10 cellular contexts compared by ENCODE assay signal in genomic region chr1:165898837-165899236, GRCh38.
A peak's percentile ranks its signal among the peaks of the same experiment; 100 is the strongest.
DNase-seq lines count a peak whose midpoint lies in the region; ATAC-seq and TF ChIP-seq lines count a peak whose summit lies in the region.
"Had no signal": no experiment of that assay in that cellular context is flagged by ENCODE, and none has a peak within 500 bp of the region (broad histone marks: within the 10 kb centered on the region; RNA-seq: fewer than 3 reads in every experiment).

No MANE protein-coding gene starts in this region.

- DNase-seq in ACHN (peak; percentile 97), NCI-H226 (peak; percentile 97), epithelial cell of esophagus (ENCODE audit: low read depth) (peak; percentile 96), HUDEP-2 (lab: John Stamatoyannopoulos, UW; ENCODE audit: unreplicated experiment in 76 of 76) (no peak), tibial nerve (ENCODE audit: low spot score in 2 of 2) (no peak)
- DNase-seq: adrenal gland had no signal

- no peak overlapping the region for H3K4me3 Mint-ChIP-seq in stimulated activated memory B cell treated with anti-CD40 and anti-IgM and Interleukin-4, amounts not matched to agents 10 μg/mL and 1 μg/mL and 100 μg/mL, for 72 hours
- H3K4me3 Mint-ChIP-seq: WTC11 had no signal

- TF ChIP-seq EP300 in tibial nerve (IDR thresholded peaks at IDR 0.05): no peak

- TF ChIP-seq POLR2A in tibial nerve (IDR thresholded peaks at IDR 0.05): no peak

- no peak for ATAC-seq in GM18519 (IDR thresholded peaks at IDR 0.05; ENCODE audit: low FRiP score, unreplicated experiment)
- no peak for ATAC-seq in stimulated activated memory B cell treated with anti-CD40 and anti-IgM and Interleukin-4, amounts not matched to agents 10 μg/mL and 1 μg/mL and 100 μg/mL, for 72 hours
- ATAC-seq: WTC11 had no signal

- H3K36me3 Mint-ChIP-seq in stimulated activated memory B cell treated with anti-CD40 and anti-IgM and Interleukin-4, amounts not matched to agents 10 μg/mL and 1 μg/mL and 100 μg/mL, for 72 hours: peaks cover 77% of the 10 kb centered on the region

- H3K4me3 ChIP-seq in epithelial cell of esophagus (ENCODE audit: low read length) (no peak overlapping the region), mesodermal cell (ENCODE audit: extremely low read depth, insufficient read depth, low read length, poor library complexity, severe bottlenecking) (no peak overlapping the region), tibial nerve (no peak overlapping the region)
- H3K4me3 ChIP-seq: adrenal gland had no signal

- H3K9me3 ChIP-seq in mesodermal cell (ENCODE audit: control insufficient read depth, low read length) (no peaks in the 10 kb centered on the region), tibial nerve (no peaks in the 10 kb centered on the region)
- H3K9me3 ChIP-seq: adrenal gland had no signal

- H3K27ac ChIP-seq in mesodermal cell (ENCODE audit: low read depth, low read length, severe bottlenecking) (peak overlapping the region; percentile 79), tibial nerve (peak overlapping the region in 2 of 4 donors; percentile 78 to 86)
- H3K27ac ChIP-seq: adrenal gland had no signal

- in situ Hi-C loops in ACHN (cut with HindIII; ENCODE audit: low pct_ligation_motif_present, low pct_unique_long_range_greater_than_20kb, low sequenced_read_pairs): no loop called here

- H3K27me3 Mint-ChIP-seq in stimulated activated memory B cell treated with anti-CD40 and anti-IgM and Interleukin-4, amounts not matched to agents 10 μg/mL and 1 μg/mL and 100 μg/mL, for 72 hours: no peaks in the 10 kb centered on the region

- H3K27me3 ChIP-seq in tibial nerve: no peaks in the 10 kb centered on the region
- H3K27me3 ChIP-seq: adrenal gland had no signal

- no peak overlapping the region for H3K27ac Mint-ChIP-seq in stimulated activated memory B cell treated with anti-CD40 and anti-IgM and Interleukin-4, amounts not matched to agents 10 μg/mL and 1 μg/mL and 100 μg/mL, for 72 hours
- H3K27ac Mint-ChIP-seq: WTC11 had no signal

- WGBS in mesodermal cell (ENCODE audit: insufficient coverage in 2 of 2), 2 experiments: no CpG with 5 or more reads among the region's 3 CpGs
- WGBS in tibial nerve, 2 donors: 37 to 55% methylated on average over 3 of the region's 3 CpGs

- no peaks in the 10 kb centered on the region for H3K4me1 Mint-ChIP-seq in stimulated activated memory B cell treated with anti-CD40 and anti-IgM and Interleukin-4, amounts not matched to agents 10 μg/mL and 1 μg/mL and 100 μg/mL, for 72 hours

- H3K4me1 ChIP-seq in mesodermal cell (ENCODE audit: control insufficient read depth, insufficient read depth, low read length, poor library complexity, severe bottlenecking) (peaks cover 75% of the 10 kb centered on the region), tibial nerve (peaks cover 0 to 69% (median 20%) of the 10 kb centered on the region in 4 donors)

- peaks cover 35% of the 10 kb centered on the region for H3K36me3 ChIP-seq in mesodermal cell (ENCODE audit: control insufficient read depth, insufficient read depth, low read length)
- peaks cover 0 to 17% (median 0%) of the 10 kb centered on the region in 3 donors for H3K36me3 ChIP-seq in tibial nerve

- no peak for TF ChIP-seq CTCF in epithelial cell of esophagus (IDR thresholded peaks at IDR 0.05; ENCODE audit: insufficient read depth, low read depth, low read length, missing control alignments)
- TF ChIP-seq CTCF in tibial nerve (IDR thresholded peaks at IDR 0.05): no peak

- H3K9me3 Mint-ChIP-seq in stimulated activated memory B cell treated with anti-CD40 and anti-IgM and Interleukin-4, amounts not matched to agents 10 μg/mL and 1 μg/mL and 100 μg/mL, for 72 hours: no peaks in the 10 kb centered on the region
- H3K9me3 Mint-ChIP-seq: WTC11 had no signal

Comparison
In these comparisons a context has a peak if more than half of its experiments do, and no peak if none do; other contexts are left out.
1. DNase-seq: peak in ACHN (single experiment), NCI-H226 (single experiment) and epithelial cell of esophagus (single experiment); none in HUDEP-2 (0 of 76) and tibial nerve (0 of 2).